13 cellular contexts compared by ENCODE assay signal in genomic region chr1:56798053-56798471, GRCh38.
DNase-seq lines count a peak whose midpoint lies in the region; ATAC-seq lines count a peak whose summit lies in the region.
"Had no signal": no experiment of that assay in that cellular context is flagged by ENCODE, and none has a peak within 500 bp of the region (broad histone marks: within the 10 kb centered on the region; RNA-seq: fewer than 3 reads in every experiment).

No MANE protein-coding gene starts in this region.

- DNase-seq in AG08396 (ENCODE audit: low spot score) (peak; percentile 30), NT2/D1 (ENCODE audit: low read depth, low spot score) (peak; percentile 54), fibroblast of gingiva (ENCODE audit: low read depth) (peak; percentile 65), medulla oblongata (ENCODE audit: extremely low spot score) (peak; percentile 16), GOT3 (lab: John Stamatoyannopoulos, UW) (no peak), DMS53 treated with DMSO at 0.1 percent for 48 hours (lab: John Stamatoyannopoulos, UW; ENCODE audit: unreplicated experiment) (no peak)
- DNase-seq: activated CD8-positive, alpha-beta memory T cell treated with anti-CD3 and anti-CD28 coated beads for 24 hours; DND-41; effector CD8-positive, alpha-beta T cell; NCI-H1436 had no signal

- H3K9ac ChIP-seq in NT2/D1 (ENCODE audit: insufficient read length, low read depth): no peak overlapping the region

- ATAC-seq in GM19324 (IDR thresholded peaks at IDR 0.05; ENCODE audit: low FRiP score, unreplicated experiment) (no peak), GM18909 (IDR thresholded peaks at IDR 0.05; ENCODE audit: poor library complexity, unreplicated experiment) (no peak)

- no peaks in the 10 kb centered on the region for H3K9me3 ChIP-seq in NT2/D1 (ENCODE audit: insufficient read depth, low read length)
- H3K9me3 ChIP-seq: neutrophil had no signal

- H3K27me3 ChIP-seq in NT2/D1 (ENCODE audit: insufficient read depth, insufficient read length): no peaks in the 10 kb centered on the region
- H3K27me3 ChIP-seq: neutrophil had no signal

- H3K4me1 ChIP-seq in NT2/D1 (ENCODE audit: insufficient read depth, insufficient read length): peaks cover 4% of the 10 kb centered on the region

- H3K36me3 ChIP-seq in NT2/D1 (ENCODE audit: insufficient read depth, insufficient read length, low read length): no peaks in the 10 kb centered on the region
- H3K36me3 ChIP-seq: neutrophil had no signal

- H3K4me3 ChIP-seq in NT2/D1 (ENCODE audit: insufficient read length, low read depth): no peak overlapping the region

Comparison
In these comparisons a context has a peak if more than half of its experiments do, and no peak if none do; other contexts are left out.
1. DNase-seq: peak in AG08396 (single experiment), NT2/D1 (single experiment), fibroblast of gingiva (single experiment) and medulla oblongata (single experiment); none in GOT3 (single experiment) and DMS53 treated with DMSO at 0.1 percent for 48 hours (single experiment).